8 cellular contexts compared by ENCODE assay signal in genomic region chr11:125112235-125112604, GRCh38. TPM values are rescaled to one million over a fixed set of nuclear protein-coding genes. Genes with fewer than 3 reads are reported as not detected.
DNase-seq lines count a peak whose midpoint lies in the region; ATAC-seq and TF ChIP-seq lines count a peak whose summit lies in the region.

No MANE protein-coding gene starts in this region.

- H2AFZ ChIP-seq in HCT116 (ENCODE audit: low read depth, low read length, poor library complexity, severe bottlenecking): no peak overlapping the region

- H3K4me3 ChIP-seq in HCT116 (replicated peaks in 1 of 2; ENCODE audit: low read depth in 1 of 2, low read length in 2 of 2): peak overlapping the region; percentile 29 to 98
- H3K4me3 ChIP-seq in spleen: peak overlapping the region in 6 of 8 donors; percentile 62 to 90 (median 78)

- WGBS in spleen, 5 donors: 81 to 90% (median 89%) methylated on average over 8 of the region's 8 CpGs

- intact Hi-C loops in HCT116 (cut with micrococcal nuclease) (no loop called here), activated B cell treated with CpG ODN at 0.5 μM for 24 hours (cut with micrococcal nuclease) (loop anchor here (5.0 to 10.0 kb wide), 3 partner anchors 365 to 1153 kb away; partner anchors contain the start of genes FOXRED1, SIAE, SPA17 and SRPRA), spleen (cut with DNase I; ENCODE audit: low total_unique reads) (no loop called here)

- TF ChIP-seq CTCF in HCT116 (IDR thresholded peaks at IDR 0.05 in 2 of 3, conservative IDR thresholded peaks at IDR 0.05 in 1 of 3; ENCODE audit: borderline replicate concordance in 1 of 3, insufficient read depth in 1 of 3, low read depth in 2 of 3, low read length in 2 of 3) (no peak), activated B cell treated with CpG ODN at 0.5 μM for 24 hours (IDR thresholded peaks at IDR 0.05) (no peak), glutamatergic neuron (IDR thresholded peaks at IDR 0.05; ENCODE audit: partially characterized antibody, unreplicated experiment) (no peak), spleen (IDR thresholded peaks at IDR 0.05 in 8 of 11, conservative IDR thresholded peaks at IDR 0.05 in 3 of 11) (no peak)

- H3K79me2 ChIP-seq in HCT116 (ENCODE audit: insufficient read depth, low read length): peaks cover 21% of the 10 kb centered on the region; the same call in 1 of the 2 replicates

- H3K36me3 ChIP-seq in HCT116 (ENCODE audit: control insufficient read depth in 1 of 2, insufficient read depth in 2 of 2, low read length in 2 of 2) (no peaks in the 10 kb centered on the region), spleen (no peaks in the 10 kb centered on the region)

- peaks cover 3 to 17% of the 10 kb centered on the region in 2 experiments; a peak in 3 of 4 replicates for H3K4me1 ChIP-seq in HCT116 (ENCODE audit: control insufficient read depth in 1 of 2, insufficient read depth in 2 of 2, low read length in 2 of 2)
- H3K4me1 ChIP-seq in spleen: peaks cover 5 to 18% (median 14%) of the 10 kb centered on the region in 6 donors

- H3K27me3 Mint-ChIP-seq in activated B cell treated with CpG ODN at 0.5 μM for 24 hours: peaks cover 10% of the 10 kb centered on the region
- peaks cover 2% of the 10 kb centered on the region for H3K27me3 Mint-ChIP-seq in glutamatergic neuron (ENCODE audit: unreplicated experiment)

- ATAC-seq in HCT116 (no peak), activated B cell treated with CpG ODN at 0.5 μM for 24 hours (ENCODE audit: low read depth) (no peak), GM19397 (IDR thresholded peaks at IDR 0.05; ENCODE audit: unreplicated experiment) (no peak), HG03521 (IDR thresholded peaks at IDR 0.05; ENCODE audit: unreplicated experiment) (no peak)

- H3K9me3 Mint-ChIP-seq in activated B cell treated with CpG ODN at 0.5 μM for 24 hours (peaks cover 2% of the 10 kb centered on the region), glutamatergic neuron (ENCODE audit: unreplicated experiment) (peaks cover 2% of the 10 kb centered on the region)

- TF ChIP-seq POLR2A in HCT116 (IDR thresholded peaks at IDR 0.05; ENCODE audit: borderline replicate concordance, extremely low read depth, insufficient read depth, insufficient read length) (no peak), spleen (IDR thresholded peaks at IDR 0.05) (no peak)

- H4K20me1 ChIP-seq in HCT116 (ENCODE audit: insufficient read depth): no peaks in the 10 kb centered on the region

- DNase-seq in HCT116 (ENCODE audit: low read depth, low spot score) (no peak), activated B cell treated with CpG ODN at 0.5 μM for 24 hours (no peak), glutamatergic neuron (no peak), spleen (peak; percentile 86), NCI-H2081 treated with DMSO at 0.1 percent for 48 hours (lab: John Stamatoyannopoulos, UW) (no peak), retina (no peak)

- H3K27ac Mint-ChIP-seq in activated B cell treated with CpG ODN at 0.5 μM for 24 hours (peak overlapping the region; percentile 97), glutamatergic neuron (ENCODE audit: unreplicated experiment) (peak overlapping the region; percentile 84)

- H3K9me3 ChIP-seq in HCT116 (ENCODE audit: control insufficient read depth in 1 of 2, insufficient read depth in 1 of 2, low read depth in 1 of 2, low read length in 2 of 2) (no peaks in the 10 kb centered on the region), spleen (no peaks in the 10 kb centered on the region)

- BruUV-seq in HCT116 (replicated peaks; lab: Mats Ljungman, UMichigan): TSS peak; percentile 84

- H3K27ac ChIP-seq in HCT116 (ENCODE audit: low read depth, low read length) (peak overlapping the region; percentile 28; the same call in 1 of the 2 replicates), spleen (peak overlapping the region in 7 of 8 donors; percentile 75 to 94 (median 89))

- H3K27me3 ChIP-seq in HCT116 (ENCODE audit: insufficient read depth, low read length) (no peaks in the 10 kb centered on the region), spleen (replicated peaks in 1 of 7) (peaks cover 0 to 1% (median 0%) of the 10 kb centered on the region in 7 donors)

- H3K4me1 Mint-ChIP-seq in activated B cell treated with CpG ODN at 0.5 μM for 24 hours (peaks cover 23% of the 10 kb centered on the region), glutamatergic neuron (ENCODE audit: low read depth, unreplicated experiment) (peaks cover 12% of the 10 kb centered on the region)

- H3K9ac ChIP-seq in HCT116 (ENCODE audit: low read length): 0 out of 2 replicates have a peak overlapping the region, but pooled peaks have one; percentile 5

- no peak for TF ChIP-seq RAD21 in HCT116 (IDR thresholded peaks at IDR 0.05; ENCODE audit: low read depth)

- RAD21 ChIA-PET in HCT116 (lab: Charles Lee; ENCODE audit: low non-redundant PET in 1 of 2, low total read pairs in 2 of 2, uncharacterized antibody in 2 of 2, unreplicated experiment in 2 of 2): interaction anchor here in 1 of 2 experiments (0.7 to 1.0 kb wide), 2 partner anchors 12 to 30 kb away, joined by 3 read pairs; no protein-coding TSS in a partner anchor

- peak overlapping the region; percentile 95 for H3K4me2 ChIP-seq in HCT116 (ENCODE audit: low read length)

- POLR2A ChIA-PET in HCT116 (lab: Charles Lee): interaction anchor here (0.8 to 2.8 kb wide), 2 partner anchors 12 to 41 kb away, joined by 4 to 21 read pairs; no protein-coding TSS in a partner anchor
- POLR2A ChIA-PET in activated B cell treated with CpG ODN at 0.5 μM for 24 hours (lab: Charles Lee): interaction anchor here (0.6 to 3.6 kb wide), 11 partner anchors 12 to 791 kb away, joined by 3 to 53 read pairs (median 7); partner anchors contain the start of genes CCDC15, HYLS1, PUS3 and SLC37A2

- H3K36me3 Mint-ChIP-seq in activated B cell treated with CpG ODN at 0.5 μM for 24 hours (ENCODE audit: low read depth): peaks cover 10% of the 10 kb centered on the region
- H3K36me3 Mint-ChIP-seq in glutamatergic neuron (ENCODE audit: unreplicated experiment): no peaks in the 10 kb centered on the region

- CTCF ChIA-PET in HCT116 (lab: Charles Lee) (interaction anchor here (1.0 to 1.8 kb wide), 5 partner anchors 12 to 274 kb away, joined by 3 to 19 read pairs (median 4); no protein-coding TSS in a partner anchor), activated B cell treated with CpG ODN at 0.5 μM for 24 hours (lab: Charles Lee) (interaction anchor here (1.8 to 5.2 kb wide), 3 partner anchors 12 to 30 kb away, joined by 7 to 27 read pairs (median 9); no protein-coding TSS in a partner anchor)

- H3K9me2 ChIP-seq in HCT116 (ENCODE audit: insufficient read depth): no peaks in the 10 kb centered on the region

- H3K4me3 Mint-ChIP-seq in activated B cell treated with CpG ODN at 0.5 μM for 24 hours: peak overlapping the region; percentile 98
- H3K4me3 Mint-ChIP-seq in glutamatergic neuron (ENCODE audit: unreplicated experiment): peak overlapping the region; percentile 100

TF ChIP-seq in HCT116, 20 proteins besides CTCF, POLR2A, EP300 and RAD21:
- TF ChIP-seq ZFX (IDR thresholded peaks at IDR 0.05): no peak
- TF ChIP-seq EZH2phosphoT487 (IDR thresholded peaks at IDR 0.05; ENCODE audit: borderline replicate concordance): no peak
- TF ChIP-seq SP1 (IDR thresholded peaks at IDR 0.05; ENCODE audit: low read depth): no peak
- no peak for TF ChIP-seq FOSL1 (IDR thresholded peaks at IDR 0.05; ENCODE audit: low read depth)
- no peak for TF ChIP-seq EZH2 (IDR thresholded peaks at IDR 0.05)
- TF ChIP-seq SRF (IDR thresholded peaks at IDR 0.05; ENCODE audit: low read depth): no peak
- TF ChIP-seq POLR2AphosphoS5 (IDR thresholded peaks at IDR 0.05; ENCODE audit: low read depth, low read length): no peak
- no peak for TF ChIP-seq SIN3A (IDR thresholded peaks at IDR 0.05; ENCODE audit: low read depth)
- TF ChIP-seq ZNF274 (IDR thresholded peaks at IDR 0.05; ENCODE audit: low read depth, low read length): no peak

RNA-seq across cellular contexts. Expression of gene TMEM218, which starts 0.8 kb away (rescaled TPM):
- total RNA-seq in HCT116 (2021; ENCODE audit: unreplicated experiment) (17.9 TPM), activated B cell treated with CpG ODN at 0.5 μM for 24 hours (18.8 and 20.1 TPM in 2 replicates), glutamatergic neuron (ENCODE audit: unreplicated experiment) (15.8 TPM), spleen (10 to 100 TPM; 12.0 to 23.1 (median 17.9) TPM)
- 13.3 and 16.6 TPM in 2 replicates for polyA plus RNA-seq in HCT116 (2012)
- 10 to 100 TPM; 28.0 to 34.7 (median 30.1) TPM for polyA plus RNA-seq in spleen

RNA-seq across cellular contexts. Expression of gene SLC37A2, which starts 49.1 kb away (rescaled TPM):
- total RNA-seq in HCT116 (2021; ENCODE audit: unreplicated experiment): 5.1 TPM
- polyA plus RNA-seq in HCT116 (2012): 3.8 and 4.2 TPM in 2 replicates
- total RNA-seq in activated B cell treated with CpG ODN at 0.5 μM for 24 hours: 21.3 and 27.5 TPM in 2 replicates
- total RNA-seq in glutamatergic neuron (ENCODE audit: unreplicated experiment): 0.74 TPM
- 10 to 100 TPM; 37.1 to 85.7 (median 59.0) TPM for total RNA-seq in spleen
- 10 to 100 TPM in 1 of 3 donors, 1 to 10 TPM in 2; 3.5 to 19.2 (median 6.6) TPM for polyA plus RNA-seq in spleen

RNA-seq across cellular contexts. Expression of gene PKNOX2, which starts 52.3 kb away (rescaled TPM):
- total RNA-seq in HCT116 (2021; ENCODE audit: unreplicated experiment) (0.20 TPM), activated B cell treated with CpG ODN at 0.5 μM for 24 hours (not detected in 2 replicates), glutamatergic neuron (ENCODE audit: unreplicated experiment) (8.7 TPM), spleen (1 to 10 TPM; 2.7 to 8.9 (median 4.7) TPM)
- 0.02 and 0.05 TPM in 2 replicates for polyA plus RNA-seq in HCT116 (2012)
- 1 to 10 TPM in 1 of 3 donors, under 1 TPM in 2; 0.80 to 1.6 (median 0.80) TPM for polyA plus RNA-seq in spleen
